ENCODE assay signal across 17 cellular contexts in the genomic region with DNA sequence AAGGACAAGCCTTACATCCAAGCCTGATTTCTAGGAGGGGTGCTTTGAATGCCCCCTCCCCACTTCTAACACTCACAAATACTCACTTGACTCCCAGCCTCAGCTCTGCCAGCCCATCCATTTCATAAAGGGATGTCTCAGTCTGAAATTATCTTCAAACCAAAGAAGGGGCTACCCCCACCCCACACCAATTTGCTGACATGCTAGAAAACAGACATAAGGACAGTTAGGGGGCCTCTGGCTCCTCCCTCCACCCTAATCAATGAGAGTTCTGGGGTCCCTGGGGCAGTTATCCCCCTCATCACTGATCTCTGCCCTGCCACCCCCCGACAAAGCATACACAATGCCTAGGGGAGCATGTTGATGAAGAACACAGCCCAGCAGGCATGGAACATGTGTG. TPM values are rescaled to one million over a fixed set of nuclear protein-coding genes. Genes with fewer than 3 reads are reported as not detected.
DNase-seq lines count a peak whose midpoint lies in the region; ATAC-seq, FAIRE-seq and TF ChIP-seq lines count a peak whose summit lies in the region.
"Had no signal": no experiment of that assay in that cellular context is flagged by ENCODE, and none has a peak within 500 bp of the region (broad histone marks: within the 10 kb centered on the region; RNA-seq: fewer than 3 reads in every experiment).

No MANE protein-coding gene starts in this region.

- H3K4me1 Mint-ChIP-seq in brain (peaks cover 72% of the 10 kb centered on the region), endodermal cell (peaks cover 75% of the 10 kb centered on the region)
- peaks cover 3% of the 10 kb centered on the region for H3K4me1 Mint-ChIP-seq in activated CD4-positive, alpha-beta T cell treated with anti-CD3 and anti-CD28 coated beads for 36 hours

- no peak overlapping the region for H2BK15ac ChIP-seq in neuronal stem cell (ENCODE audit: low read length)

- H3K4ac ChIP-seq in neuronal stem cell (ENCODE audit: low read length), result no peak overlapping the region

- no peaks in the 10 kb centered on the region for H3K36me3 ChIP-seq in endodermal cell (ENCODE audit: control insufficient read depth, insufficient read depth, low read length)
- H3K36me3 ChIP-seq in neuronal stem cell (replicated peaks in 1 of 2; ENCODE audit: control insufficient read depth in 2 of 2, insufficient read depth in 2 of 2, low read length in 2 of 2), result no peaks in the 10 kb centered on the region
- H3K36me3 ChIP-seq: BLaER1 treated with 17β-estradiol and CSF1 and Interleukin-3, amounts not matched to agents 10 nM and 100 nM had no signal

- no peak overlapping the region for H3K4me3 ChIP-seq in A549
- H3K4me3 ChIP-seq in endodermal cell (ENCODE audit: low read length), result peak overlapping the region; percentile 73
- no peak overlapping the region for H3K4me3 ChIP-seq in neuronal stem cell (ENCODE audit: low read length in 2 of 2)
- H3K4me3 ChIP-seq: BLaER1 treated with 17β-estradiol and CSF1 and Interleukin-3, amounts not matched to agents 10 nM and 100 nM; GM23248 had no signal

- ATAC-seq in A549, result no peak
- no peak for ATAC-seq in activated CD4-positive, alpha-beta T cell treated with anti-CD3 and anti-CD28 coated beads for 36 hours

- WGBS in A549 (ENCODE audit: missing lambda C conversion rate), result 10% methylated on average over 1 of the region's 1 CpG
- 90% methylated on average over 1 of the region's 1 CpG; no CpG with 5 or more reads in 1 of the 2 experiments for WGBS in endodermal cell (ENCODE audit: insufficient coverage in 1 of 2, insufficient read length in 1 of 2), 2 experiments
- WGBS in neuronal stem cell (ENCODE audit: extremely low coverage in 2 of 2, insufficient read length in 2 of 2, insufficient replicate concordance in 1 of 2), 2 donors, result no CpG with 5 or more reads among the region's 1 CpG

- H3K4me2 ChIP-seq in A549 (no peak overlapping the region), neuronal stem cell (ENCODE audit: insufficient read depth, low read length, poor library complexity, severe bottlenecking) (no peak overlapping the region)
- H3K4me2 ChIP-seq: BLaER1 treated with 17β-estradiol and CSF1 and Interleukin-3, amounts not matched to agents 10 nM and 100 nM had no signal

- TF ChIP-seq RAD21 in A549 (conservative IDR thresholded peaks at IDR 0.05 in 1 of 2, IDR thresholded peaks at IDR 0.05 in 1 of 2), result no peak

- H3K9ac ChIP-seq in endodermal cell (ENCODE audit: extremely low read depth, low read length, poor library complexity, severe bottlenecking), result no peak overlapping the region
- no peak overlapping the region for H3K9ac ChIP-seq in neuronal stem cell (ENCODE audit: low read depth, low read length, poor library complexity)
- H3K9ac ChIP-seq: BLaER1 treated with 17β-estradiol and CSF1 and Interleukin-3, amounts not matched to agents 10 nM and 100 nM; GM23248 had no signal

- CTCF ChIA-PET in A549 (lab: Yijun Ruan, JAX), result interaction anchor here (0.7 to 10.4 kb wide), 5 partner anchors 11 to 43 kb away, joined by 3 to 146 read pairs (median 25); no protein-coding TSS in a partner anchor
- CTCF ChIA-PET in activated CD4-positive, alpha-beta T cell treated with anti-CD3 and anti-CD28 coated beads for 36 hours (lab: Charles Lee), result interaction anchor here (0.7 to 1.8 kb wide), 4 partner anchors 13 to 180 kb away, joined by 4 to 12 read pairs (median 6); no protein-coding TSS in a partner anchor

- H2BK12ac ChIP-seq in neuronal stem cell (ENCODE audit: low read length), result no peak overlapping the region

- H3K9me3 Mint-ChIP-seq in brain, result peaks cover 0 to 7% (median 0%) of the 10 kb centered on the region in 5 experiments
- no peaks in the 10 kb centered on the region for H3K9me3 Mint-ChIP-seq in endodermal cell
- H3K9me3 Mint-ChIP-seq in activated CD4-positive, alpha-beta T cell treated with anti-CD3 and anti-CD28 coated beads for 36 hours (ENCODE audit: low read depth), result no peaks in the 10 kb centered on the region

- peak overlapping the region; percentile 95 to 100 (median 99) for H3K27ac Mint-ChIP-seq in brain
- H3K27ac Mint-ChIP-seq in endodermal cell, result no peak overlapping the region
- H3K27ac Mint-ChIP-seq in activated CD4-positive, alpha-beta T cell treated with anti-CD3 and anti-CD28 coated beads for 36 hours, result no peak overlapping the region

- no peak for TF ChIP-seq POLR2A in A549 (IDR thresholded peaks at IDR 0.05; ENCODE audit: low read length)

- H3K4me1 ChIP-seq in A549, result no peaks in the 10 kb centered on the region
- H3K4me1 ChIP-seq in endodermal cell (ENCODE audit: control insufficient read depth, insufficient read depth, low read length), result peaks cover 27% of the 10 kb centered on the region
- peaks cover 2 to 14% of the 10 kb centered on the region in 2 donors for H3K4me1 ChIP-seq in neuronal stem cell (ENCODE audit: control insufficient read depth in 2 of 2, insufficient read depth in 1 of 2, low read depth in 1 of 2, low read length in 2 of 2)

- H3K36me3 Mint-ChIP-seq in brain (peaks cover 34% of the 10 kb centered on the region), endodermal cell (ENCODE audit: low read depth) (no peaks in the 10 kb centered on the region)
- H3K36me3 Mint-ChIP-seq in activated CD4-positive, alpha-beta T cell treated with anti-CD3 and anti-CD28 coated beads for 36 hours (ENCODE audit: low read depth), result no peaks in the 10 kb centered on the region
- H3K36me3 Mint-ChIP-seq: CD4-positive, CD25-positive, alpha-beta regulatory T cell had no signal

- no peak overlapping the region for H2AFZ ChIP-seq in neuronal stem cell (ENCODE audit: low read length)
- H2AFZ ChIP-seq: GM23248 had no signal

- H3K4me3 Mint-ChIP-seq in brain (peak overlapping the region; percentile 83 to 96 (median 88)), endodermal cell (no peak overlapping the region)
- H3K4me3 Mint-ChIP-seq in activated CD4-positive, alpha-beta T cell treated with anti-CD3 and anti-CD28 coated beads for 36 hours, result no peak overlapping the region
- H3K4me3 Mint-ChIP-seq: CD4-positive, CD25-positive, alpha-beta regulatory T cell had no signal

- no peak overlapping the region for H2BK120ac ChIP-seq in neuronal stem cell (ENCODE audit: low read depth, low read length)

- POLR2A ChIA-PET in A549 (lab: Yijun Ruan, JAX), result no interaction called here
- POLR2A ChIA-PET in activated CD4-positive, alpha-beta T cell treated with anti-CD3 and anti-CD28 coated beads for 36 hours (lab: Charles Lee), result no interaction called here

- no peak overlapping the region for H4K91ac ChIP-seq in neuronal stem cell (ENCODE audit: low read depth, low read length, poor library complexity)

- H3K27me3 ChIP-seq in endodermal cell (ENCODE audit: control insufficient read depth, insufficient read depth, low read length, poor library complexity, severe bottlenecking) (peaks cover 69% of the 10 kb centered on the region), neuronal stem cell (ENCODE audit: control insufficient read depth in 3 of 3, insufficient read depth in 3 of 3, low read depth in 1 of 3, low read length in 3 of 3) (peaks cover 41 to 98% (median 96%) of the 10 kb centered on the region in 3 experiments)

- no peak overlapping the region for H3K27ac ChIP-seq in A549
- H3K27ac ChIP-seq in endodermal cell (ENCODE audit: low read depth, low read length), result no peak overlapping the region
- no peak overlapping the region for H3K27ac ChIP-seq in neuronal stem cell (replicated peaks; ENCODE audit: low read length)
- H3K27ac ChIP-seq: BLaER1 treated with 17β-estradiol and CSF1 and Interleukin-3, amounts not matched to agents 10 nM and 100 nM; GM23248; HL-60 had no signal

- TF ChIP-seq EP300 in A549 (IDR thresholded peaks at IDR 0.05), result no peak

- H3K9me3 ChIP-seq in A549 (no peaks in the 10 kb centered on the region), endodermal cell (ENCODE audit: control insufficient read depth, low read length) (no peaks in the 10 kb centered on the region), neuronal stem cell (replicated peaks in 1 of 2; ENCODE audit: control insufficient read depth in 2 of 2, insufficient read depth in 1 of 2, low read depth in 1 of 2, low read length in 2 of 2) (no peaks in the 10 kb centered on the region)

- intact Hi-C loops in activated CD4-positive, alpha-beta T cell treated with anti-CD3 and anti-CD28 coated beads for 36 hours (cut with DNase I, micrococcal nuclease), result no loop called here

- DNase-seq in A549 (ENCODE audit: low read depth in 1 of 2, low spot score in 1 of 2) (no peak), endodermal cell (no peak), neuronal stem cell (ENCODE audit: low spot score) (no peak), GM19238 (ENCODE audit: insufficient read length, low spot score) (no peak), NOMO-1 (lab: John Stamatoyannopoulos, UW; ENCODE audit: unreplicated experiment in 2 of 2) (no peak), cerebellar nuclear complex (lab: John Stamatoyannopoulos, UW) (no peak)
- no peak for DNase-seq in activated CD4-positive, alpha-beta T cell treated with anti-CD3 and anti-CD28 coated beads for 36 hours
- DNase-seq: 8988T; ACHN; CD4-positive, CD25-positive, alpha-beta regulatory T cell; DMS53; GF-D8; GM23248; H7 had no signal

- no peak overlapping the region for H2AK5ac ChIP-seq in neuronal stem cell (ENCODE audit: low read depth, low read length)

- peak overlapping the region; percentile 34 for H3K23ac ChIP-seq in neuronal stem cell (ENCODE audit: low read depth, low read length, poor library complexity)

- H3K27me3 Mint-ChIP-seq in brain (peaks cover 56% of the 10 kb centered on the region), endodermal cell (ENCODE audit: insufficient read depth) (peaks cover 75% of the 10 kb centered on the region)
- H3K27me3 Mint-ChIP-seq in activated CD4-positive, alpha-beta T cell treated with anti-CD3 and anti-CD28 coated beads for 36 hours, result peaks cover 85% of the 10 kb centered on the region

- H3K18ac ChIP-seq in neuronal stem cell (ENCODE audit: low read length), result no peak overlapping the region

- no peaks in the 10 kb centered on the region for H3K79me1 ChIP-seq in neuronal stem cell (ENCODE audit: low read depth, low read length)

- TF ChIP-seq CTCF in A549 (IDR thresholded peaks at IDR 0.05) (no peak), brain (conservative IDR thresholded peaks at IDR 0.05) (no peak), endodermal cell (conservative IDR thresholded peaks at IDR 0.05) (no peak)

- no peak overlapping the region for H4K8ac ChIP-seq in neuronal stem cell (ENCODE audit: low read depth, low read length)

- H3K14ac ChIP-seq in neuronal stem cell (ENCODE audit: low read length), result no peak overlapping the region

- no peak overlapping the region for H2BK5ac ChIP-seq in neuronal stem cell (ENCODE audit: low read length)

- FAIRE-seq in A549 (lab: Jason Lieb, UNC), result no peak

RNA-seq across cellular contexts. Expression of gene RHBG, which starts 58.8 kb away (rescaled TPM):
- polyA plus RNA-seq in A549 (2011; rRNA removed) (0.04 and 0.06 TPM in 2 replicates), A549 (2017; fragmentation: RNase III; extraction: RNeasy Plus Mini Kit Qiagen cat#74134 plus additional on column Dnase treatment) (0.08 TPM in 1 of 3 replicates, not detected in the others), brain (ENCODE audit: insufficient read depth, low read depth, low replicate concordance) (not detected)
- 0.04 and 0.09 TPM in 2 replicates for polyA plus RNA-seq in A549 (2012; cell fraction: cytosol; rRNA removed)
- 0.51 and 0.64 TPM in 2 replicates for polyA plus RNA-seq in A549 (2012; cell fraction: nucleus; rRNA removed)
- 0.19 TPM in 1 of 2 replicates, not detected in the other for polyA minus RNA-seq in A549 (2011; rRNA and poly(A)+ RNA removed)
- total RNA-seq in endodermal cell, result 1 to 10 TPM; 3.9 to 4.0 TPM
- polyA plus RNA-seq in endodermal cell (2013, experiment 1 of 2), result 0.50 TPM
- polyA plus RNA-seq in endodermal cell (2013, experiment 2 of 2), result 0.33 TPM
- polyA plus RNA-seq in neuronal stem cell (2013, experiment 1 of 2), result 0.03 TPM
- polyA plus RNA-seq in neuronal stem cell (2013, experiment 2 of 2), result 0.03 TPM
- total RNA-seq in activated CD4-positive, alpha-beta T cell treated with anti-CD3 and anti-CD28 coated beads for 36 hours, result not detected
- total RNA-seq: CD4-positive, CD25-positive, alpha-beta regulatory T cell; GM23248 had no signal
- polyA plus RNA-seq: CD4-positive, CD25-positive, alpha-beta regulatory T cell; GM23248 had no signal

Comparison
In these comparisons a context has a peak if more than half of its experiments do, and no peak if none do; other contexts are left out.
1. H3K27ac Mint-ChIP-seq: peak in brain (5 of 5); none in endodermal cell (single experiment) and activated CD4-positive, alpha-beta T cell treated with anti-CD3 and anti-CD28 coated beads for 36 hours (single experiment).
2. H3K4me3 Mint-ChIP-seq: peak in brain (5 of 5); none in endodermal cell (single experiment) and activated CD4-positive, alpha-beta T cell treated with anti-CD3 and anti-CD28 coated beads for 36 hours (single experiment).
3. RNA of gene RHBG, which starts 58.8 kb away (total RNA-seq): 3.9 to 4.0 TPM in endodermal cell; not detected in activated CD4-positive, alpha-beta T cell treated with anti-CD3 and anti-CD28 coated beads for 36 hours; every median in the first group is over 4 times any median in the second.